Comparison of ENCODE assay signal across 13 cellular contexts in genomic region chr14:55957950-55958349, GRCh38.
A peak's percentile ranks its signal among the peaks of the same experiment; 100 is the strongest.
DNase-seq lines count a peak whose midpoint lies in the region; ATAC-seq and TF ChIP-seq lines count a peak whose summit lies in the region.
"Had no signal": no experiment of that assay in that cellular context is flagged by ENCODE, and none has a peak within 500 bp of the region (broad histone marks: within the 10 kb centered on the region; RNA-seq: fewer than 3 reads in every experiment).

No MANE protein-coding gene starts in this region.

- peaks cover 53% of the 10 kb centered on the region for H3K4me1 Mint-ChIP-seq in WTC11

- H3K4me3 ChIP-seq in iPS-18a (ENCODE audit: low read length) (peak overlapping the region; percentile 45), left lung (no peak overlapping the region)
- H3K4me3 ChIP-seq: ovary had no signal

- H3K27ac Mint-ChIP-seq in WTC11, result peak overlapping the region; percentile 71

- H3K36me3 Mint-ChIP-seq in WTC11, result no peaks in the 10 kb centered on the region

- no peaks in the 10 kb centered on the region for H3K9me3 Mint-ChIP-seq in WTC11

- DNase-seq in NCI-H146 (lab: John Stamatoyannopoulos, UW) (peak; percentile 40), WTC11 (ENCODE audit: low spot score) (peak; percentile 52), retina (peak; percentile 68), kidney glomerular epithelial cell (lab: John Stamatoyannopoulos, UW) (no peak), left lung (no peak)
- DNase-seq: COR-L47; Karpas-422; NCI-H226; ovary; stimulated activated CD4-positive, alpha-beta T cell treated with anti-CD3 and anti-CD28 coated beads, Interleukin-2, amount 100 ng/mL, for 48 hours had no signal

- H3K9me3 ChIP-seq in iPS-18a (ENCODE audit: control insufficient read depth, low read depth, low read length), result no peaks in the 10 kb centered on the region
- no peaks in the 10 kb centered on the region for H3K9me3 ChIP-seq in left lung
- H3K9me3 ChIP-seq: ovary had no signal

- no peak for TF ChIP-seq CTCF in WTC11 (IDR thresholded peaks at IDR 0.05)
- TF ChIP-seq CTCF in left lung (IDR thresholded peaks at IDR 0.05), result no peak

- peak overlapping the region; percentile 55 for H3K9ac ChIP-seq in iPS-18a (ENCODE audit: low read length)

- CTCF ChIA-PET in WTC11 (lab: Charles Lee), result no interaction called here

- H3K4me1 ChIP-seq in iPS-18a (ENCODE audit: control insufficient read depth, low read depth, low read length) (peaks cover 34% of the 10 kb centered on the region), left lung (no peaks in the 10 kb centered on the region)

- no peaks in the 10 kb centered on the region for H3K27me3 ChIP-seq in iPS-18a (ENCODE audit: control insufficient read depth, insufficient read depth, low read length)
- no peaks in the 10 kb centered on the region for H3K27me3 ChIP-seq in left lung
- H3K27me3 ChIP-seq: ovary had no signal

- ATAC-seq in WTC11 (peak; percentile 98), GM19328 (IDR thresholded peaks at IDR 0.05; ENCODE audit: unreplicated experiment) (no peak), left lung (no peak)
- ATAC-seq: HCT116 had no signal

- H3K36me3 ChIP-seq in iPS-18a (ENCODE audit: control insufficient read depth, low read depth, low read length), result no peaks in the 10 kb centered on the region
- no peaks in the 10 kb centered on the region for H3K36me3 ChIP-seq in left lung
- H3K36me3 ChIP-seq: ovary had no signal

- POLR2A ChIA-PET in WTC11 (lab: Charles Lee), result interaction anchor here (0.9 kb wide), 1 partner anchor 57 kb away, joined by 3 read pairs; no protein-coding TSS in a partner anchor

- peak overlapping the region; percentile 22 for H3K4me3 Mint-ChIP-seq in WTC11

- intact Hi-C loops in left lung (cut with DNase I), result no loop called here

- H3K27ac ChIP-seq in iPS-18a (ENCODE audit: low read length) (peak overlapping the region; percentile 65), left lung (no peak overlapping the region)
- H3K27ac ChIP-seq: ovary had no signal

- no peaks in the 10 kb centered on the region for H3K27me3 Mint-ChIP-seq in WTC11 (ENCODE audit: low read depth)

TF ChIP-seq in WTC11, 78 proteins besides CTCF, POLR2A, EP300 and RAD21:
- peak; percentile 71; the same call in 1 of the 2 replicates for TF ChIP-seq TEAD1 (CRISPR knock-in tag; IDR thresholded peaks at IDR 0.05)
- no peak for TF ChIP-seq ATF1 (CRISPR knock-in tag; IDR thresholded peaks at IDR 0.05)
- 0 out of 2 replicates have a peak, but pooled peaks have one; percentile 28 for TF ChIP-seq MAX (CRISPR knock-in tag; IDR thresholded peaks at IDR 0.05)
- 0 out of 2 replicates have a peak, but pooled peaks have one; percentile 39 for TF ChIP-seq ZNF121 (CRISPR knock-in tag; IDR thresholded peaks at IDR 0.05)

Comparison
In these comparisons a context has a peak if more than half of its experiments do, and no peak if none do; other contexts are left out.
1. DNase-seq: peak in NCI-H146 (single experiment), WTC11 (single experiment) and retina (single experiment); none in kidney glomerular epithelial cell (single experiment) and left lung (0 of 2).